20 cellular contexts compared by ENCODE assay signal in the genomic region with DNA sequence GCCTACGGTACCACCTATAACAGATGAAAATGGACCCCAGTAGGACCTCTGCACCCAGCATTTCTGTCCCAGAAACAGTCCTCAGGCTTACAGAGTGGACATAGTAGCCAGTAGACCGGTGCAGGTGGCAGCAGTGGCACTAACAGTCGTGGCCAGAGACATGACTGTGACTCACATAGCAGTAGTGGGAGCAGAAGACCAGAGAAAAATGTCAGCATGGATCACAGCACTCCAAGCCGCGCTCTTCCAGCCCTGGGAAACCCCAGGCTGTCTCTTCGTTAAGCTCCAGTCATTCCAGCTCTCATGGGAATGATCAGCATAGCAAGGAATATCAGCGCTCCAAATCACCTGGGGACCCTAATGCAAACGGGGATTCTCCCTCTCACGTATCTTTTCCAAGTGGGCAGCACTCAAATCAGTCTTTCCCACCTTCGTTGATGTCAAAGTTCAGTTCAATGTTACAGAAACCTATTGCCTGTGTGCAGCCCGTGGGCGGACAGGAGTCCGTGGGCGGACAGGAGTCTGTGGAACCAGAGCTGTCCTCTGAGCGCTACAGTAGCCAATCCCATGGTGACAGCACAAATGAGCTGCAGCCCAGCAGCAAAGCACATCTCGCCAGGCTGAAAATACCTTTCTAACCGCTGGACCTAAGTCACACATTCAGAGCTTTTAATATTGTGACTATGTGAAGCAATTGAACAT. TPM values are rescaled to one million over a fixed set of nuclear protein-coding genes. Genes with fewer than 3 reads are reported as not detected.
A peak's percentile ranks its signal among the peaks of the same experiment; 100 is the strongest.
DNase-seq lines count a peak whose midpoint lies in the region; ATAC-seq and TF ChIP-seq lines count a peak whose summit lies in the region.
"Had no signal": no experiment of that assay in that cellular context is flagged by ENCODE, and none has a peak within 500 bp of the region (broad histone marks: within the 10 kb centered on the region; RNA-seq: fewer than 3 reads in every experiment).

No MANE protein-coding gene starts in this region.

- H3K79me2 ChIP-seq in GM23338 (replicated peaks; ENCODE audit: insufficient read depth) (no peaks in the 10 kb centered on the region), trophoblast cell (ENCODE audit: control insufficient read depth, insufficient read depth, low read length, poor library complexity) (no peaks in the 10 kb centered on the region)

- H3K27ac ChIP-seq in GM23338 (ENCODE audit: low read depth) (no peak overlapping the region), Panc1 (ENCODE audit: low read length) (peak overlapping the region; percentile 98), trophoblast cell (ENCODE audit: low read depth, low read length) (no peak overlapping the region), lower lobe of right lung (no peak overlapping the region), dorsolateral prefrontal cortex (no peak overlapping the region)
- H3K27ac ChIP-seq: A549 had no signal

- H3K9me3 Mint-ChIP-seq in GM23338, result no peaks in the 10 kb centered on the region

- no peak overlapping the region for H4K12ac ChIP-seq in trophoblast cell (ENCODE audit: low read depth, low read length)

- no peak overlapping the region for H3K4me3 ChIP-seq in GM23338
- H3K4me3 ChIP-seq in Panc1 (ENCODE audit: low read depth in 2 of 2, low read length in 2 of 2), result peak overlapping the region; percentile 21 to 45
- peak overlapping the region; percentile 48 for H3K4me3 ChIP-seq in trophoblast cell (ENCODE audit: low read depth, low read length)
- H3K4me3 ChIP-seq in lower lobe of right lung, result no peak overlapping the region
- H3K4me3 ChIP-seq in dorsolateral prefrontal cortex, result no peak overlapping the region
- H3K4me3 ChIP-seq: A549 had no signal

- DNase-seq in GM23338 (ENCODE audit: low spot score) (no peak), Panc1 (ENCODE audit: low read depth, low spot score) (no peak), inferior parietal cortex (ENCODE audit: extremely low spot score) (peak; percentile 0), trophoblast cell (peak; percentile 42 to 51), DMS114 treated with DMSO at 0.1 percent for 48 hours (lab: John Stamatoyannopoulos, UW; ENCODE audit: unreplicated experiment) (no peak), lower lobe of right lung (no peak), dorsolateral prefrontal cortex (no peak), NCI-H82 treated with DMSO at 0.1 percent for 48 hours (lab: John Stamatoyannopoulos, UW; ENCODE audit: unreplicated experiment) (no peak)
- DNase-seq: C1 segment of cervical spinal cord, DND-41, HCEC 1CT, NCI-H1417, NCI-H187 treated with DMSO at 0.1 percent for 48 hours, NCI-H526 treated with DMSO at 0.1 percent for 48 hours, SHP77, SK-N-SH, T-helper 1 cell had no signal

- no peaks in the 10 kb centered on the region for H3K9me3 ChIP-seq in Panc1 (ENCODE audit: control insufficient read depth, insufficient read depth, low read depth, low read length)
- H3K9me3 ChIP-seq in trophoblast cell (ENCODE audit: insufficient read depth, low read depth, low read length), result peaks cover 1% of the 10 kb centered on the region
- H3K9me3 ChIP-seq in lower lobe of right lung, result no peaks in the 10 kb centered on the region
- H3K9me3 ChIP-seq: A549, SK-N-SH had no signal

- peak overlapping the region; percentile 27 for H2BK12ac ChIP-seq in trophoblast cell (ENCODE audit: low read length)

- ATAC-seq in GM23338 (no peak; the same call in 2 of the 3 replicates), Panc1 (0 out of 2 replicates have a peak, but pooled peaks have one; percentile 9), lower lobe of right lung (no peak)
- ATAC-seq: A549 had no signal

- no peak overlapping the region for H2BK5ac ChIP-seq in trophoblast cell (ENCODE audit: low read depth, low read length, poor library complexity)

- POLR2A ChIA-PET in Panc1 (lab: Charles Lee), result interaction anchor here (0.6 to 0.8 kb wide), 2 partner anchors 119 to 172 kb away, joined by 3 read pairs; no protein-coding TSS in a partner anchor

- intact Hi-C loops in Panc1 (cut with micrococcal nuclease; ENCODE audit: unreplicated experiment) (no loop called here), lower lobe of right lung (cut with DNase I) (no loop called here), dorsolateral prefrontal cortex (cut with DNase I) (no loop called here)

- no peak overlapping the region for H3K4ac ChIP-seq in trophoblast cell (ENCODE audit: low read depth, low read length)

- TF ChIP-seq CTCF in GM23338 (conservative IDR thresholded peaks at IDR 0.05; ENCODE audit: low read depth in 2 of 2), result no peak
- TF ChIP-seq CTCF in Panc1 (IDR thresholded peaks at IDR 0.05), result no peak
- TF ChIP-seq CTCF in lower lobe of right lung (IDR thresholded peaks at IDR 0.05), result no peak
- no peak for TF ChIP-seq CTCF in dorsolateral prefrontal cortex (IDR thresholded peaks at IDR 0.05 in 54 of 56, conservative IDR thresholded peaks at IDR 0.05 in 2 of 56; ENCODE audit: low read depth in 1 of 56, partially characterized antibody in 56 of 56)

- H3K79me1 ChIP-seq in trophoblast cell (ENCODE audit: low read length), result peaks cover 4% of the 10 kb centered on the region

- no peaks in the 10 kb centered on the region for H3K4me1 ChIP-seq in GM23338 (ENCODE audit: insufficient read depth)
- peaks cover 49% of the 10 kb centered on the region for H3K4me1 ChIP-seq in Panc1 (ENCODE audit: control insufficient read depth, insufficient read depth, low read length)
- H3K4me1 ChIP-seq in trophoblast cell (ENCODE audit: control insufficient read depth in 1 of 2, insufficient read depth in 2 of 2, low read length in 2 of 2), result peaks cover 5 to 11% of the 10 kb centered on the region in 2 experiments
- H3K4me1 ChIP-seq in lower lobe of right lung, result no peaks in the 10 kb centered on the region
- H3K4me1 ChIP-seq: A549 had no signal

- WGBS in trophoblast cell (ENCODE audit: extremely low coverage, insufficient coverage, insufficient read length), result no CpG with 5 or more reads among the region's 17 CpGs

- H2BK120ac ChIP-seq in trophoblast cell (ENCODE audit: insufficient read depth, low read length, poor library complexity), result peak overlapping the region; percentile 5

- peak overlapping the region; percentile 26 for H3K14ac ChIP-seq in trophoblast cell (ENCODE audit: low read length)

- H3K27me3 Mint-ChIP-seq in GM23338 (ENCODE audit: insufficient read depth, low read depth, poor library complexity), result peaks cover 2% of the 10 kb centered on the region

- in situ Hi-C loops in Panc1 (cut with HindIII; ENCODE audit: low pct_unique_long_range_greater_than_20kb, low sequenced_read_pairs), result no loop called here

- H3K27me3 ChIP-seq in GM23338 (ENCODE audit: insufficient read depth) (no peaks in the 10 kb centered on the region), Panc1 (ENCODE audit: control insufficient read depth, insufficient read depth, low read length) (no peaks in the 10 kb centered on the region), trophoblast cell (ENCODE audit: insufficient read depth, low read length) (no peaks in the 10 kb centered on the region), lower lobe of right lung (ENCODE audit: low read depth) (no peaks in the 10 kb centered on the region), dorsolateral prefrontal cortex (no peaks in the 10 kb centered on the region)

- no peaks in the 10 kb centered on the region for H3K36me3 Mint-ChIP-seq in GM23338 (ENCODE audit: low read depth)

- H3K18ac ChIP-seq in trophoblast cell (ENCODE audit: low read length), result no peak overlapping the region

- H3F3A ChIP-seq in GM23338 (replicated peaks; ENCODE audit: low read depth), result no peaks in the 10 kb centered on the region

- no peak overlapping the region for H3K4me2 ChIP-seq in GM23338
- H3K4me2 ChIP-seq in trophoblast cell (ENCODE audit: low read length), result no peak overlapping the region
- H3K4me2 ChIP-seq: A549, SK-N-SH had no signal

- H4K91ac ChIP-seq in trophoblast cell (ENCODE audit: low read depth, low read length), result peak overlapping the region; percentile 32

- no peak overlapping the region for H3K23ac ChIP-seq in trophoblast cell (ENCODE audit: low read length)

- no peaks in the 10 kb centered on the region for H3K9me2 ChIP-seq in GM23338 (ENCODE audit: insufficient read depth)
- H3K9me2 ChIP-seq: SK-N-SH had no signal

- H3K4me3 Mint-ChIP-seq in GM23338, result no peak overlapping the region

- no peak overlapping the region for H2AK5ac ChIP-seq in trophoblast cell (ENCODE audit: low read length)

- BruUV-seq in Panc1 (replicated peaks; lab: Mats Ljungman, UMichigan), result no TSS peak

- H4K20me1 ChIP-seq in GM23338 (replicated peaks; ENCODE audit: insufficient read depth), result no peaks in the 10 kb centered on the region

- H3K4me1 Mint-ChIP-seq in GM23338, result no peaks in the 10 kb centered on the region; the same call in 2 of the 3 replicates

- H3K27ac Mint-ChIP-seq in GM23338, result no peak overlapping the region; the same call in 1 of the 2 replicates

- H2AFZ ChIP-seq in GM23338, result 0 out of 2 replicates have a peak overlapping the region, but pooled peaks have one; percentile 69
- H2AFZ ChIP-seq in trophoblast cell (ENCODE audit: insufficient read depth, low read length, poor library complexity), result no peak overlapping the region

- no peak overlapping the region for H3K9ac ChIP-seq in trophoblast cell (ENCODE audit: low read length)
- H3K9ac ChIP-seq: SK-N-SH had no signal

- H4K8ac ChIP-seq in trophoblast cell (ENCODE audit: low read depth, low read length), result no peak overlapping the region

- CTCF ChIA-PET in Panc1 (lab: Charles Lee), result interaction anchor here (0.7 to 1.1 kb wide), 2 partner anchors 253 to 679 kb away, joined by 3 to 5 read pairs; no protein-coding TSS in a partner anchor

- H3K36me3 ChIP-seq in GM23338 (ENCODE audit: insufficient read depth), result no peaks in the 10 kb centered on the region
- no peaks in the 10 kb centered on the region for H3K36me3 ChIP-seq in Panc1 (ENCODE audit: control insufficient read depth, insufficient read depth, low read length)
- no peaks in the 10 kb centered on the region for H3K36me3 ChIP-seq in trophoblast cell (ENCODE audit: control insufficient read depth in 1 of 2, insufficient read depth in 2 of 2, low read length in 2 of 2)
- H3K36me3 ChIP-seq in lower lobe of right lung, result no peaks in the 10 kb centered on the region

TF ChIP-seq in GM23338, 12 proteins besides CTCF, POLR2A, EP300 and RAD21 (continues in another document):
- no peak for TF ChIP-seq NANOG (IDR thresholded peaks at IDR 0.05; ENCODE audit: borderline replicate concordance)
- TF ChIP-seq POLR2AphosphoS5 (IDR thresholded peaks at IDR 0.05; ENCODE audit: low read depth), result no peak

RNA-seq across cellular contexts. Expression of a gene that starts 10.5 kb away (rescaled TPM):
- not detected in 2 replicates for total RNA-seq in GM23338 (2014; rRNA removed; shearing (Covaris generic))
- not detected in 2 replicates for polyA plus RNA-seq in GM23338 (2016; fragmentation: Nextera tagmentation; extraction: Ambion mirVana)
- total RNA-seq in Panc1 (2021; ENCODE audit: unreplicated experiment) (0.67 TPM), lower lobe of right lung (not detected), dorsolateral prefrontal cortex (1 to 10 TPM in 19 of 120 experiments, under 1 TPM in 4, not detected in 97; 0.69 to 3.3 (median 1.4) TPM)
- polyA plus RNA-seq in Panc1 (2012; ENCODE audit: insufficient read length), result 0.46 TPM
- polyA plus RNA-seq in trophoblast cell (2013), result not detected in 2 replicates
- total RNA-seq: G401, M059J had no signal
- polyA plus RNA-seq: SK-N-SH had no signal

Comparison
In these comparisons a context has a peak if more than half of its experiments do, and no peak if none do; other contexts are left out.
1. DNase-seq: peak in inferior parietal cortex (single experiment) and trophoblast cell (2 of 2); none in GM23338 (single experiment), Panc1 (single experiment), DMS114 treated with DMSO at 0.1 percent for 48 hours (single experiment), lower lobe of right lung (single experiment), dorsolateral prefrontal cortex (0 of 10) and NCI-H82 treated with DMSO at 0.1 percent for 48 hours (single experiment).
2. H3K4me3 ChIP-seq: peak in Panc1 (2 of 2) and trophoblast cell (single experiment); none in GM23338 (single experiment), lower lobe of right lung (single experiment) and dorsolateral prefrontal cortex (0 of 59).